15 cellular contexts compared by ENCODE assay signal in the genomic region with DNA sequence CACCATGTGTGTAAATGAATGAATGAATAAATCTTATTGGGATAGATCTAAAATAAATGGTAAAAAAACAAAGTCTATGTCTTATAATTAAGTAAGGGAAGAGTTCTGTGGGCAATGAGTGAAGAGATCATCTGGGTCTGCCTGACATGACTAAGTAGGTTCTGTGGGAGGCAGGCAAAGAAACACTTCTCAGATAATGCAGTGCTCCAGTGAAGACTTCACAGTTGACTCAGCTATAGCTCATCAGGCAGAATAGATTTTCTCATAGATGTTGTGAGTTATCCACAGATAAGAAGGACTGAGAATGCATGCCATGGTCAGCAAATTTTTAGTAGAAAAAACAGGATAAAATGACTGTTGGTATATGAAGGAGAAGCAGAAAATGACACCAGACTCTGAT. TPM values are rescaled to one million over a fixed set of nuclear protein-coding genes. Genes with fewer than 3 reads are reported as not detected.
DNase-seq lines count a peak whose midpoint lies in the region; TF ChIP-seq lines count a peak whose summit lies in the region.
"Had no signal": no experiment of that assay in that cellular context is flagged by ENCODE, and none has a peak within 500 bp of the region (broad histone marks: within the 10 kb centered on the region; RNA-seq: fewer than 3 reads in every experiment).

No MANE protein-coding gene starts in this region.

- intact Hi-C loops in mammary epithelial cell (cut with micrococcal nuclease) = no loop called here
- intact Hi-C loops in breast epithelium (cut with DNase I; ENCODE audit: low total_unique reads) = no loop called here

- H3K4me1 ChIP-seq in mammary epithelial cell (ENCODE audit: insufficient read depth, low read length) (no peaks in the 10 kb centered on the region), breast epithelium (no peaks in the 10 kb centered on the region)
- H3K4me1 ChIP-seq: BLaER1 treated with 17β-estradiol and CSF1 and Interleukin-3, amounts not matched to agents 10 nM and 100 nM had no signal

- DNase-seq in mammary epithelial cell (peak; percentile 23), breast epithelium (ENCODE audit: low spot score in 2 of 2) (no peak), RKO (ENCODE audit: low spot score) (peak; percentile 8), epithelial cell of esophagus (ENCODE audit: low read depth) (peak; percentile 1), RPMI8226 (no peak), SIG-M5 treated with dmso at 0.1 percent for 504 hours (lab: John Stamatoyannopoulos, UW; ENCODE audit: unreplicated experiment) (no peak), NCI-H524 treated with DMSO at 0.1 percent for 48 hours (lab: John Stamatoyannopoulos, UW) (no peak)
- DNase-seq: ACHN; CD4-positive, CD25-positive, alpha-beta regulatory T cell; DMS53; H7 had no signal

- peaks cover 3% of the 10 kb centered on the region for H3K9me3 ChIP-seq in mammary epithelial cell (replicated peaks; ENCODE audit: insufficient read depth, low read length)
- H3K9me3 ChIP-seq in breast epithelium = no peaks in the 10 kb centered on the region
- H3K9me3 ChIP-seq: BLaER1 treated with 17β-estradiol and CSF1 and Interleukin-3, amounts not matched to agents 10 nM and 100 nM had no signal

- no peaks in the 10 kb centered on the region for H3K36me3 ChIP-seq in mammary epithelial cell (ENCODE audit: insufficient read depth, low read length)
- H3K36me3 ChIP-seq in breast epithelium = no peaks in the 10 kb centered on the region
- H3K36me3 ChIP-seq: BLaER1 treated with 17β-estradiol and CSF1 and Interleukin-3, amounts not matched to agents 10 nM and 100 nM had no signal

- H3K4me2 ChIP-seq in mammary epithelial cell (ENCODE audit: insufficient read depth, low read depth, low read length) = no peak overlapping the region
- H3K4me2 ChIP-seq: BLaER1 treated with 17β-estradiol and CSF1 and Interleukin-3, amounts not matched to agents 10 nM and 100 nM; GM23338 had no signal

- in situ Hi-C loops in mammary epithelial cell (cut with MboI; ENCODE audit: low sequenced_read_pairs in 2 of 2) = no loop called here

- CTCF ChIA-PET in mammary epithelial cell (lab: Charles Lee; ENCODE audit: low non-redundant PET) = no interaction called here

- no peak overlapping the region for H3K4me3 ChIP-seq in mammary epithelial cell (replicated peaks in 1 of 3; ENCODE audit: insufficient read depth in 1 of 3, low read depth in 2 of 3, low read length in 3 of 3)
- no peak overlapping the region for H3K4me3 ChIP-seq in breast epithelium
- H3K4me3 ChIP-seq in epithelial cell of esophagus (ENCODE audit: low read length) = no peak overlapping the region
- H3K4me3 ChIP-seq: BLaER1 treated with 17β-estradiol and CSF1 and Interleukin-3, amounts not matched to agents 10 nM and 100 nM; GM23338 had no signal

- no peaks in the 10 kb centered on the region for H4K20me1 ChIP-seq in mammary epithelial cell (ENCODE audit: insufficient read depth, low read length)
- H4K20me1 ChIP-seq: BLaER1 treated with 17β-estradiol and CSF1 and Interleukin-3, amounts not matched to agents 10 nM and 100 nM had no signal

- no peak for TF ChIP-seq POLR2A in breast epithelium (IDR thresholded peaks at IDR 0.05)

- H2AFZ ChIP-seq in mammary epithelial cell (ENCODE audit: low read depth, low read length) = no peak overlapping the region
- H2AFZ ChIP-seq: GM23338 had no signal

- H3K27ac ChIP-seq in mammary epithelial cell (ENCODE audit: insufficient read depth, low read depth, low read length) = no peak overlapping the region
- no peak overlapping the region for H3K27ac ChIP-seq in breast epithelium
- H3K27ac ChIP-seq: BLaER1 treated with 17β-estradiol and CSF1 and Interleukin-3, amounts not matched to agents 10 nM and 100 nM had no signal

- no TSS peak for BruUV-seq in mammary epithelial cell (replicated peaks; lab: Mats Ljungman, UMichigan)

- dilution Hi-C loops in mammary epithelial cell (cut with HindIII; ENCODE audit: low sequenced_read_pairs) = no loop called here

- H3K27me3 ChIP-seq in mammary epithelial cell (ENCODE audit: insufficient read depth, low read length) = no peaks in the 10 kb centered on the region
- H3K27me3 ChIP-seq in breast epithelium = no peaks in the 10 kb centered on the region
- H3K27me3 ChIP-seq: BLaER1 treated with 17β-estradiol and CSF1 and Interleukin-3, amounts not matched to agents 10 nM and 100 nM had no signal

- H3K79me2 ChIP-seq in mammary epithelial cell (ENCODE audit: insufficient read depth, low read length) = no peaks in the 10 kb centered on the region

- no peak overlapping the region for H3K9ac ChIP-seq in mammary epithelial cell (ENCODE audit: insufficient read depth, low read length)
- H3K9ac ChIP-seq: BLaER1 treated with 17β-estradiol and CSF1 and Interleukin-3, amounts not matched to agents 10 nM and 100 nM had no signal

- TF ChIP-seq CTCF in mammary epithelial cell (conservative IDR thresholded peaks at IDR 0.05 in 1 of 2, IDR thresholded peaks at IDR 0.05 in 1 of 2; ENCODE audit: extremely low read depth in 1 of 2, insufficient read depth in 1 of 2, low read depth in 1 of 2, low read length in 2 of 2) (no peak), breast epithelium (IDR thresholded peaks at IDR 0.05) (no peak), epithelial cell of esophagus (IDR thresholded peaks at IDR 0.05; ENCODE audit: insufficient read depth, low read depth, low read length, missing control alignments) (no peak)

RNA-seq across cellular contexts. Expression of a gene that starts 12.4 kb away (rescaled TPM):
- total RNA-seq in mammary epithelial cell = not detected
- polyA plus RNA-seq in mammary epithelial cell = not detected
- not detected for polyA minus RNA-seq in mammary epithelial cell
- total RNA-seq in breast epithelium = not detected
- total RNA-seq: A172; CD4-positive, CD25-positive, alpha-beta regulatory T cell; GM23338; H7; HepG2 had no signal
- polyA plus RNA-seq: CD4-positive, CD25-positive, alpha-beta regulatory T cell; GM23338; HepG2 had no signal

RNA-seq across cellular contexts. Expression of a gene that starts 14.5 kb away (rescaled TPM):
- total RNA-seq in mammary epithelial cell (not detected), breast epithelium (not detected)
- polyA plus RNA-seq in mammary epithelial cell = not detected
- polyA minus RNA-seq in mammary epithelial cell = not detected
- total RNA-seq: A172; CD4-positive, CD25-positive, alpha-beta regulatory T cell; GM23338; H7; HepG2 had no signal
- polyA plus RNA-seq: CD4-positive, CD25-positive, alpha-beta regulatory T cell; GM23338; HepG2 had no signal

RNA-seq across cellular contexts. Expression of a gene that starts 16.7 kb away (rescaled TPM):
- total RNA-seq in mammary epithelial cell (not detected), breast epithelium (not detected)
- polyA plus RNA-seq in mammary epithelial cell = not detected
- not detected for polyA minus RNA-seq in mammary epithelial cell
- total RNA-seq: A172; CD4-positive, CD25-positive, alpha-beta regulatory T cell; GM23338; H7; HepG2 had no signal
- polyA plus RNA-seq: CD4-positive, CD25-positive, alpha-beta regulatory T cell; GM23338; HepG2 had no signal

RNA-seq across cellular contexts. Expression of a gene that starts 20.9 kb away (rescaled TPM):
- total RNA-seq in mammary epithelial cell (not detected), breast epithelium (not detected)
- polyA plus RNA-seq in mammary epithelial cell = not detected
- polyA minus RNA-seq in mammary epithelial cell = not detected
- total RNA-seq: A172; CD4-positive, CD25-positive, alpha-beta regulatory T cell; GM23338; H7; HepG2 had no signal
- polyA plus RNA-seq: CD4-positive, CD25-positive, alpha-beta regulatory T cell; GM23338; HepG2 had no signal

RNA-seq across cellular contexts. Expression of a gene that starts 23.1 kb away (rescaled TPM):
- total RNA-seq in mammary epithelial cell (not detected), breast epithelium (not detected)
- not detected for polyA plus RNA-seq in mammary epithelial cell
- polyA minus RNA-seq in mammary epithelial cell = not detected
- total RNA-seq: A172; CD4-positive, CD25-positive, alpha-beta regulatory T cell; GM23338; H7; HepG2 had no signal
- polyA plus RNA-seq: CD4-positive, CD25-positive, alpha-beta regulatory T cell; GM23338; HepG2 had no signal

Comparison
In these comparisons a context has a peak if more than half of its experiments do, and no peak if none do; other contexts are left out.
1. DNase-seq: peak in mammary epithelial cell (single experiment), RKO (single experiment) and epithelial cell of esophagus (single experiment); none in breast epithelium (0 of 2), RPMI8226 (single experiment), SIG-M5 treated with dmso at 0.1 percent for 504 hours (single experiment) and NCI-H524 treated with DMSO at 0.1 percent for 48 hours (single experiment).